In the genomic region with DNA sequence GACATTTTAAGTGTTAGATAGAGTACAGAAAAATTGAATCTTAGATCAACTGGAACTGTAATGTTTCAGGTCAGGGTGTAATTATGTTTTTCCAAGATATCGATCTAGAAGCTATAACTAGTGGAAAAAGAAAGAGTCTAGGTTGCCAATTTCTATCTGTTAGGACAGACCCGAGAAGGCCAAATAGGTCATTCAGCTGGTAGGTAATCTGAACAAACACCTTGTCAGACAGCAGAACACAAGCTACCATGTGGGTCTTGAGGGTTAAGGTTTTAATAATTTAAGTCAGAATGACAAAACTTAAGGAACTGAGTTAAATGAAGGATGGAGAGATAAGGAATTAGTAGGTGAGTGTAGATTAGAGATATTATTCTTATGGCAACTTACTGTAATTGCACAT, we compare ENCODE assay signal across 1 cellular context.
A peak's percentile ranks its signal among the peaks of the same experiment; 100 is the strongest.
TF ChIP-seq lines count a peak whose summit lies in the region.

No MANE protein-coding gene starts in this region.

TF ChIP-seq in K562, 482 proteins besides CTCF, POLR2A, EP300 and RAD21 (continued from another document):
- TF ChIP-seq, protein P1, sequence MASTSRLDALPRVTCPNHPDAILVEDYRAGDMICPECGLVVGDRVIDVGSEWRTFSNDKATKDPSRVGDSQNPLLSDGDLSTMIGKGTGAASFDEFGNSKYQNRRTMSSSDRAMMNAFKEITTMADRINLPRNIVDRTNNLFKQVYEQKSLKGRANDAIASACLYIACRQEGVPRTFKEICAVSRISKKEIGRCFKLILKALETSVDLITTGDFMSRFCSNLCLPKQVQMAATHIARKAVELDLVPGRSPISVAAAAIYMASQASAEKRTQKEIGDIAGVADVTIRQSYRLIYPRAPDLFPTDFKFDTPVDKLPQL (IDR thresholded peaks at IDR 0.05; ENCODE audit: extremely low read depth, insufficient read length) = no peak
- TF ChIP-seq TRIM28 (IDR thresholded peaks at IDR 0.05) (no peak), KAT7 (CRISPR knock-in tag; IDR thresholded peaks at IDR 0.05; ENCODE audit: borderline replicate concordance) (no peak), MEIS2 (IDR thresholded peaks at IDR 0.05; ENCODE audit: partially characterized antibody) (no peak), ZSCAN29 (IDR thresholded peaks at IDR 0.05) (no peak), TCF3 (CRISPR knock-in tag; IDR thresholded peaks at IDR 0.05) (peak; percentile 32), CBFA2T3 (IDR thresholded peaks at IDR 0.05) (peak; percentile 74), ARID1B (IDR thresholded peaks at IDR 0.05) (peak; percentile 58), SP2 (IDR thresholded peaks at IDR 0.05; ENCODE audit: extremely low read depth, low read depth, low read length, poor library complexity, severe bottlenecking) (no peak), ZNF165 (CRISPR knock-in tag; IDR thresholded peaks at IDR 0.05; ENCODE audit: borderline replicate concordance) (no peak), CBFA2T2 (conservative IDR thresholded peaks at IDR 0.05) (peak; percentile 46), MYBL2 (IDR thresholded peaks at IDR 0.05; ENCODE audit: low read depth) (no peak), MYBL2 (CRISPR knock-in tag; IDR thresholded peaks at IDR 0.05; ENCODE audit: borderline replicate concordance) (no peak), SNIP1 (IDR thresholded peaks at IDR 0.05; ENCODE audit: low read depth) (no peak), PML (IDR thresholded peaks at IDR 0.05; ENCODE audit: low read length) (0 out of 2 replicates have a peak, but pooled peaks have one; percentile 34), RBM39 (optimal IDR thresholded peaks at IDR 0.05; ENCODE audit: low read depth, low read length) (no peak), ZNF12 (CRISPR knock-in tag; IDR thresholded peaks at IDR 0.05) (no peak), HNRNPL (IDR thresholded peaks at IDR 0.05; ENCODE audit: low read depth, low read length) (no peak), STAT5B (CRISPR knock-in tag; IDR thresholded peaks at IDR 0.05) (no peak), FOXJ2 (tag; IDR thresholded peaks at IDR 0.05) (no peak), ZNF124 (CRISPR knock-in tag; IDR thresholded peaks at IDR 0.05) (no peak), TARDBP (IDR thresholded peaks at IDR 0.05) (no peak), CHD1 (IDR thresholded peaks at IDR 0.05; ENCODE audit: low read length) (no peak), TBL1XR1 (IDR thresholded peaks at IDR 0.05; ENCODE audit: low read length in 2 of 2) (no peak), TEAD4 (IDR thresholded peaks at IDR 0.05; ENCODE audit: low read length) (peak; percentile 76), TEAD4 (CRISPR knock-in tag; IDR thresholded peaks at IDR 0.05; ENCODE audit: borderline replicate concordance) (no peak), KDM5B (IDR thresholded peaks at IDR 0.05; ENCODE audit: insufficient replicate concordance, low read depth, low read length) (no peak), NCOA6 (IDR thresholded peaks at IDR 0.05) (no peak), TAL1 (IDR thresholded peaks at IDR 0.05) (peak; percentile 63), SIRT6 (IDR thresholded peaks at IDR 0.05; ENCODE audit: low read depth, low read length) (no peak), STAT5A (IDR thresholded peaks at IDR 0.05; ENCODE audit: borderline replicate concordance, low read length) (0 out of 2 replicates have a peak, but pooled peaks have one; percentile 8), CEBPG (CRISPR knock-in tag; IDR thresholded peaks at IDR 0.05) (no peak), CEBPG (tag; conservative IDR thresholded peaks at IDR 0.05 in 1 of 2, IDR thresholded peaks at IDR 0.05 in 1 of 2) (no peak), ZNF584 (CRISPR knock-in tag; IDR thresholded peaks at IDR 0.05; ENCODE audit: low read depth) (no peak), XRCC4 (IDR thresholded peaks at IDR 0.05; ENCODE audit: extremely low read depth, insufficient read depth, insufficient read length) (no peak), DACH1 (IDR thresholded peaks at IDR 0.05; ENCODE audit: partially characterized antibody) (no peak), POLR2AphosphoS5 (IDR thresholded peaks at IDR 0.05; ENCODE audit: control insufficient read depth, insufficient read depth, low read depth, low read length) (0 out of 2 replicates have a peak, but pooled peaks have one; percentile 17)
- TF ChIP-seq, protein P2, sequence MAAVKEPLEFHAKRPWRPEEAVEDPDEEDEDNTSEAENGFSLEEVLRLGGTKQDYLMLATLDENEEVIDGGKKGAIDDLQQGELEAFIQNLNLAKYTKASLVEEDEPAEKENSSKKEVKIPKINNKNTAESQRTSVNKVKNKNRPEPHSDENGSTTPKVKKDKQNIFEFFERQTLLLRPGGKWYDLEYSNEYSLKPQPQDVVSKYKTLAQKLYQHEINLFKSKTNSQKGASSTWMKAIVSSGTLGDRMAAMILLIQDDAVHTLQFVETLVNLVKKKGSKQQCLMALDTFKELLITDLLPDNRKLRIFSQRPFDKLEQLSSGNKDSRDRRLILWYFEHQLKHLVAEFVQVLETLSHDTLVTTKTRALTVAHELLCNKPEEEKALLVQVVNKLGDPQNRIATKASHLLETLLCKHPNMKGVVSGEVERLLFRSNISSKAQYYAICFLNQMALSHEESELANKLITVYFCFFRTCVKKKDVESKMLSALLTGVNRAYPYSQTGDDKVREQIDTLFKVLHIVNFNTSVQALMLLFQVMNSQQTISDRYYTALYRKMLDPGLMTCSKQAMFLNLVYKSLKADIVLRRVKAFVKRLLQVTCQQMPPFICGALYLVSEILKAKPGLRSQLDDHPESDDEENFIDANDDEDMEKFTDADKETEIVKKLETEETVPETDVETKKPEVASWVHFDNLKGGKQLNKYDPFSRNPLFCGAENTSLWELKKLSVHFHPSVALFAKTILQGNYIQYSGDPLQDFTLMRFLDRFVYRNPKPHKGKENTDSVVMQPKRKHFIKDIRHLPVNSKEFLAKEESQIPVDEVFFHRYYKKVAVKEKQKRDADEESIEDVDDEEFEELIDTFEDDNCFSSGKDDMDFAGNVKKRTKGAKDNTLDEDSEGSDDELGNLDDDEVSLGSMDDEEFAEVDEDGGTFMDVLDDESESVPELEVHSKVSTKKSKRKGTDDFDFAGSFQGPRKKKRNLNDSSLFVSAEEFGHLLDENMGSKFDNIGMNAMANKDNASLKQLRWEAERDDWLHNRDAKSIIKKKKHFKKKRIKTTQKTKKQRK (IDR thresholded peaks at IDR 0.05; ENCODE audit: borderline replicate concordance, low read depth, low read length) = no peak
- TF ChIP-seq, protein P3, sequence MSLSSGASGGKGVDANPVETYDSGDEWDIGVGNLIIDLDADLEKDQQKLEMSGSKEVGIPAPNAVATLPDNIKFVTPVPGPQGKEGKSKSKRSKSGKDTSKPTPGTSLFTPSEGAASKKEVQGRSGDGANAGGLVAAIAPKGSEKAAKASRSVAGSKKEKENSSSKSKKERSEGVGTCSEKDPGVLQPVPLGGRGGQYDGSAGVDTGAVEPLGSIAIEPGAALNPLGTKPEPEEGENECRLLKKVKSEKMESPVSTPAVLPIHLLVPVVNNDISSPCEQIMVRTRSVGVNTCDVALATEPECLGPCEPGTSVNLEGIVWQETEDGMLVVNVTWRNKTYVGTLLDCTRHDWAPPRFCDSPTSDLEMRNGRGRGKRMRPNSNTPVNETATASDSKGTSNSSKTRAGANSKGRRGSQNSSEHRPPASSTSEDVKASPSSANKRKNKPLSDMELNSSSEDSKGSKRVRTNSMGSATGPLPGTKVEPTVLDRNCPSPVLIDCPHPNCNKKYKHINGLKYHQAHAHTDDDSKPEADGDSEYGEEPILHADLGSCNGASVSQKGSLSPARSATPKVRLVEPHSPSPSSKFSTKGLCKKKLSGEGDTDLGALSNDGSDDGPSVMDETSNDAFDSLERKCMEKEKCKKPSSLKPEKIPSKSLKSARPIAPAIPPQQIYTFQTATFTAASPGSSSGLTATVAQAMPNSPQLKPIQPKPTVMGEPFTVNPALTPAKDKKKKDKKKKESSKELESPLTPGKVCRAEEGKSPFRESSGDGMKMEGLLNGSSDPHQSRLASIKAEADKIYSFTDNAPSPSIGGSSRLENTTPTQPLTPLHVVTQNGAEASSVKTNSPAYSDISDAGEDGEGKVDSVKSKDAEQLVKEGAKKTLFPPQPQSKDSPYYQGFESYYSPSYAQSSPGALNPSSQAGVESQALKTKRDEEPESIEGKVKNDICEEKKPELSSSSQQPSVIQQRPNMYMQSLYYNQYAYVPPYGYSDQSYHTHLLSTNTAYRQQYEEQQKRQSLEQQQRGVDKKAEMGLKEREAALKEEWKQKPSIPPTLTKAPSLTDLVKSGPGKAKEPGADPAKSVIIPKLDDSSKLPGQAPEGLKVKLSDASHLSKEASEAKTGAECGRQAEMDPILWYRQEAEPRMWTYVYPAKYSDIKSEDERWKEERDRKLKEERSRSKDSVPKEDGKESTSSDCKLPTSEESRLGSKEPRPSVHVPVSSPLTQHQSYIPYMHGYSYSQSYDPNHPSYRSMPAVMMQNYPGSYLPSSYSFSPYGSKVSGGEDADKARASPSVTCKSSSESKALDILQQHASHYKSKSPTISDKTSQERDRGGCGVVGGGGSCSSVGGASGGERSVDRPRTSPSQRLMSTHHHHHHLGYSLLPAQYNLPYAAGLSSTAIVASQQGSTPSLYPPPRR (CRISPR knock-in tag; IDR thresholded peaks at IDR 0.05; ENCODE audit: borderline replicate concordance) = no peak
- TF ChIP-seq, protein P4, sequence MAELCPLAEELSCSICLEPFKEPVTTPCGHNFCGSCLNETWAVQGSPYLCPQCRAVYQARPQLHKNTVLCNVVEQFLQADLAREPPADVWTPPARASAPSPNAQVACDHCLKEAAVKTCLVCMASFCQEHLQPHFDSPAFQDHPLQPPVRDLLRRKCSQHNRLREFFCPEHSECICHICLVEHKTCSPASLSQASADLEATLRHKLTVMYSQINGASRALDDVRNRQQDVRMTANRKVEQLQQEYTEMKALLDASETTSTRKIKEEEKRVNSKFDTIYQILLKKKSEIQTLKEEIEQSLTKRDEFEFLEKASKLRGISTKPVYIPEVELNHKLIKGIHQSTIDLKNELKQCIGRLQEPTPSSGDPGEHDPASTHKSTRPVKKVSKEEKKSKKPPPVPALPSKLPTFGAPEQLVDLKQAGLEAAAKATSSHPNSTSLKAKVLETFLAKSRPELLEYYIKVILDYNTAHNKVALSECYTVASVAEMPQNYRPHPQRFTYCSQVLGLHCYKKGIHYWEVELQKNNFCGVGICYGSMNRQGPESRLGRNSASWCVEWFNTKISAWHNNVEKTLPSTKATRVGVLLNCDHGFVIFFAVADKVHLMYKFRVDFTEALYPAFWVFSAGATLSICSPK (IDR thresholded peaks at IDR 0.05; ENCODE audit: borderline replicate concordance) = no peak
- TF ChIP-seq, protein P5, sequence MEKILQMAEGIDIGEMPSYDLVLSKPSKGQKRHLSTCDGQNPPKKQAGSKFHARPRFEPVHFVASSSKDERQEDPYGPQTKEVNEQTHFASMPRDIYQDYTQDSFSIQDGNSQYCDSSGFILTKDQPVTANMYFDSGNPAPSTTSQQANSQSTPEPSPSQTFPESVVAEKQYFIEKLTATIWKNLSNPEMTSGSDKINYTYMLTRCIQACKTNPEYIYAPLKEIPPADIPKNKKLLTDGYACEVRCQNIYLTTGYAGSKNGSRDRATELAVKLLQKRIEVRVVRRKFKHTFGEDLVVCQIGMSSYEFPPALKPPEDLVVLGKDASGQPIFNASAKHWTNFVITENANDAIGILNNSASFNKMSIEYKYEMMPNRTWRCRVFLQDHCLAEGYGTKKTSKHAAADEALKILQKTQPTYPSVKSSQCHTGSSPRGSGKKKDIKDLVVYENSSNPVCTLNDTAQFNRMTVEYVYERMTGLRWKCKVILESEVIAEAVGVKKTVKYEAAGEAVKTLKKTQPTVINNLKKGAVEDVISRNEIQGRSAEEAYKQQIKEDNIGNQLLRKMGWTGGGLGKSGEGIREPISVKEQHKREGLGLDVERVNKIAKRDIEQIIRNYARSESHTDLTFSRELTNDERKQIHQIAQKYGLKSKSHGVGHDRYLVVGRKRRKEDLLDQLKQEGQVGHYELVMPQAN (IDR thresholded peaks at IDR 0.05; ENCODE audit: borderline replicate concordance) = no peak
- TF ChIP-seq, protein P6, sequence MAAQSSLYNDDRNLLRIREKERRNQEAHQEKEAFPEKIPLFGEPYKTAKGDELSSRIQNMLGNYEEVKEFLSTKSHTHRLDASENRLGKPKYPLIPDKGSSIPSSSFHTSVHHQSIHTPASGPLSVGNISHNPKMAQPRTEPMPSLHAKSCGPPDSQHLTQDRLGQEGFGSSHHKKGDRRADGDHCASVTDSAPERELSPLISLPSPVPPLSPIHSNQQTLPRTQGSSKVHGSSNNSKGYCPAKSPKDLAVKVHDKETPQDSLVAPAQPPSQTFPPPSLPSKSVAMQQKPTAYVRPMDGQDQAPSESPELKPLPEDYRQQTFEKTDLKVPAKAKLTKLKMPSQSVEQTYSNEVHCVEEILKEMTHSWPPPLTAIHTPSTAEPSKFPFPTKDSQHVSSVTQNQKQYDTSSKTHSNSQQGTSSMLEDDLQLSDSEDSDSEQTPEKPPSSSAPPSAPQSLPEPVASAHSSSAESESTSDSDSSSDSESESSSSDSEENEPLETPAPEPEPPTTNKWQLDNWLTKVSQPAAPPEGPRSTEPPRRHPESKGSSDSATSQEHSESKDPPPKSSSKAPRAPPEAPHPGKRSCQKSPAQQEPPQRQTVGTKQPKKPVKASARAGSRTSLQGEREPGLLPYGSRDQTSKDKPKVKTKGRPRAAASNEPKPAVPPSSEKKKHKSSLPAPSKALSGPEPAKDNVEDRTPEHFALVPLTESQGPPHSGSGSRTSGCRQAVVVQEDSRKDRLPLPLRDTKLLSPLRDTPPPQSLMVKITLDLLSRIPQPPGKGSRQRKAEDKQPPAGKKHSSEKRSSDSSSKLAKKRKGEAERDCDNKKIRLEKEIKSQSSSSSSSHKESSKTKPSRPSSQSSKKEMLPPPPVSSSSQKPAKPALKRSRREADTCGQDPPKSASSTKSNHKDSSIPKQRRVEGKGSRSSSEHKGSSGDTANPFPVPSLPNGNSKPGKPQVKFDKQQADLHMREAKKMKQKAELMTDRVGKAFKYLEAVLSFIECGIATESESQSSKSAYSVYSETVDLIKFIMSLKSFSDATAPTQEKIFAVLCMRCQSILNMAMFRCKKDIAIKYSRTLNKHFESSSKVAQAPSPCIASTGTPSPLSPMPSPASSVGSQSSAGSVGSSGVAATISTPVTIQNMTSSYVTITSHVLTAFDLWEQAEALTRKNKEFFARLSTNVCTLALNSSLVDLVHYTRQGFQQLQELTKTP (IDR thresholded peaks at IDR 0.05; ENCODE audit: low read depth in 1 of 2, partially characterized antibody in 2 of 2) = no peak
- TF ChIP-seq, protein P7, sequence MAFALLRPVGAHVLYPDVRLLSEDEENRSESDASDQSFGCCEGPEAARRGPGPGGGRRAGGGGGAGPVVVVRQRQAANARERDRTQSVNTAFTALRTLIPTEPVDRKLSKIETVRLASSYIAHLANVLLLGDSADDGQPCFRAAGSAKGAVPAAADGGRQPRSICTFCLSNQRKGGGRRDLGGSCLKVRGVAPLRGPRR (CRISPR knock-in tag; IDR thresholded peaks at IDR 0.05) = no peak
- TF ChIP-seq, protein P8, sequence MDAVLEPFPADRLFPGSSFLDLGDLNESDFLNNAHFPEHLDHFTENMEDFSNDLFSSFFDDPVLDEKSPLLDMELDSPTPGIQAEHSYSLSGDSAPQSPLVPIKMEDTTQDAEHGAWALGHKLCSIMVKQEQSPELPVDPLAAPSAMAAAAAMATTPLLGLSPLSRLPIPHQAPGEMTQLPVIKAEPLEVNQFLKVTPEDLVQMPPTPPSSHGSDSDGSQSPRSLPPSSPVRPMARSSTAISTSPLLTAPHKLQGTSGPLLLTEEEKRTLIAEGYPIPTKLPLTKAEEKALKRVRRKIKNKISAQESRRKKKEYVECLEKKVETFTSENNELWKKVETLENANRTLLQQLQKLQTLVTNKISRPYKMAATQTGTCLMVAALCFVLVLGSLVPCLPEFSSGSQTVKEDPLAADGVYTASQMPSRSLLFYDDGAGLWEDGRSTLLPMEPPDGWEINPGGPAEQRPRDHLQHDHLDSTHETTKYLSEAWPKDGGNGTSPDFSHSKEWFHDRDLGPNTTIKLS (IDR thresholded peaks at IDR 0.05; ENCODE audit: borderline replicate concordance, low read depth) = no peak
